Comparison of ENCODE assay signal across 11 cellular contexts in genomic region chr11:61359541-61359940, GRCh38. TPM values are rescaled to one million over a fixed set of nuclear protein-coding genes. Genes with fewer than 3 reads are reported as not detected.
DNase-seq lines count a peak whose midpoint lies in the region; ATAC-seq and TF ChIP-seq lines count a peak whose summit lies in the region.
"Had no signal": no experiment of that assay in that cellular context is flagged by ENCODE, and none has a peak within 500 bp of the region (broad histone marks: within the 10 kb centered on the region; RNA-seq: fewer than 3 reads in every experiment).

No MANE protein-coding gene starts in this region.

- TF ChIP-seq CTCF in CD14-positive monocyte (IDR thresholded peaks at IDR 0.05), result no peak
- no peak for TF ChIP-seq CTCF in HFFc6 (IDR thresholded peaks at IDR 0.05)
- TF ChIP-seq CTCF in VCaP (conservative IDR thresholded peaks at IDR 0.05), result no peak
- no peak for TF ChIP-seq CTCF in lower leg skin (IDR thresholded peaks at IDR 0.05)

- no peak for ATAC-seq in naive B cell (ENCODE audit: low read depth in 2 of 2)
- ATAC-seq in GM21576 (IDR thresholded peaks at IDR 0.05; ENCODE audit: unreplicated experiment), result no peak
- no peak for ATAC-seq in Right ventricle myocardium superior (ENCODE audit: poor library complexity)

- H3K36me3 Mint-ChIP-seq in CD14-positive monocyte (peaks cover 19 to 31% of the 10 kb centered on the region in 2 donors), HFFc6 (ENCODE audit: low read depth) (peaks cover 18% of the 10 kb centered on the region), naive B cell (peaks cover 0 to 5% of the 10 kb centered on the region in 2 donors)

- TF ChIP-seq POLR2A in lower leg skin (IDR thresholded peaks at IDR 0.05), result no peak

- H3K4me3 ChIP-seq in lower leg skin (ENCODE audit: low read depth, poor library complexity, severe bottlenecking), result no peak overlapping the region

- H3K4me3 Mint-ChIP-seq in CD14-positive monocyte (peak overlapping the region; percentile 7 to 47), HFFc6 (peak overlapping the region; percentile 42; the same call in 1 of the 2 replicates), naive B cell (peak overlapping the region; percentile 91 to 100 (median 96))

- intact Hi-C loops in CD14-positive monocyte (cut with micrococcal nuclease) (no loop called here), lower leg skin (cut with DNase I; ENCODE audit: low total_unique reads) (no loop called here), Right ventricle myocardium superior (cut with DNase I) (no loop called here)

- H3K27me3 Mint-ChIP-seq in CD14-positive monocyte (ENCODE audit: low read depth in 3 of 3) (peaks cover 0 to 2% (median 0%) of the 10 kb centered on the region in 3 donors), HFFc6 (ENCODE audit: insufficient read depth) (no peaks in the 10 kb centered on the region), naive B cell (no peaks in the 10 kb centered on the region)

- WGBS in lower leg skin, 2 donors, result 86% methylated on average over 7 of the region's 7 CpGs

- peak overlapping the region; percentile 96; the same call in 1 of the 2 replicates for H3K27ac ChIP-seq in VCaP

- DNase-seq in CD14-positive monocyte (ENCODE audit: low spot score), result no peak
- no peak for DNase-seq in HFFc6
- no peak for DNase-seq in naive B cell
- no peak for DNase-seq in lower leg skin (ENCODE audit: low spot score in 2 of 2)
- no peak for DNase-seq in Right ventricle myocardium superior
- no peak for DNase-seq in effector CD4-positive, alpha-beta T cell
- DNase-seq: activated CD8-positive, alpha-beta memory T cell treated with anti-CD3 and anti-CD28 coated beads, Interleukin-2, amount 50 U/mL, for 48 hours; NCI-H1930; stimulated activated CD8-positive, alpha-beta memory T cell treated with anti-CD3 and anti-CD28 coated beads, Interleukin-4, amount 100 ng/mL, for 48 hours had no signal

- peak overlapping the region; percentile 50 to 100 (median 77) for H3K27ac Mint-ChIP-seq in CD14-positive monocyte
- no peak overlapping the region for H3K27ac Mint-ChIP-seq in HFFc6
- H3K27ac Mint-ChIP-seq in naive B cell, result peak overlapping the region; percentile 95 to 99 (median 97)

- H3K9me3 Mint-ChIP-seq in CD14-positive monocyte (no peaks in the 10 kb centered on the region), HFFc6 (no peaks in the 10 kb centered on the region; the same call in 1 of the 2 replicates), naive B cell (no peaks in the 10 kb centered on the region)

- peaks cover 66% of the 10 kb centered on the region for H3K4me1 Mint-ChIP-seq in CD14-positive monocyte
- H3K4me1 Mint-ChIP-seq in HFFc6 (ENCODE audit: low read depth), result peaks cover 37% of the 10 kb centered on the region
- H3K4me1 Mint-ChIP-seq in naive B cell, result peaks cover 45 to 85% (median 68%) of the 10 kb centered on the region in 3 donors

RNA-seq across cellular contexts. Expression of gene CYB561A3, which starts 2.1 kb away (rescaled TPM):
- polyA plus RNA-seq in CD14-positive monocyte (100 to 1,000 TPM; 112 TPM), naive B cell (ENCODE audit: low read depth in 6 of 6) (1,000 to 10,000 TPM; 1,105 to 1,945 (median 1,251) TPM)
- total RNA-seq in HFFc6 (2021; fragmentation: NEBNext Ultra II Directional; extraction: Animal tissue kit (Norgen Biotek cat#: 25700)), result 10 to 100 TPM; 38.7 to 52.8 (median 46.7) TPM
- total RNA-seq in lower leg skin (100 to 1,000 TPM in 1 of 4 donors, 10 to 100 TPM in 3; 55.7 to 102 (median 76.8) TPM), Right ventricle myocardium superior (14.2 TPM)

RNA-seq across cellular contexts. Expression of gene TMEM138, which starts 2.6 kb away (rescaled TPM):
- 10 to 100 TPM; 34.5 to 50.7 TPM for polyA plus RNA-seq in CD14-positive monocyte
- 10 to 100 TPM; 49.0 to 63.1 (median 58.0) TPM for total RNA-seq in HFFc6 (2021; fragmentation: NEBNext Ultra II Directional; extraction: Animal tissue kit (Norgen Biotek cat#: 25700))
- polyA plus RNA-seq in naive B cell (ENCODE audit: low read depth in 6 of 6), result 10 to 100 TPM; 37.9 to 56.4 (median 41.9) TPM
- total RNA-seq in lower leg skin, result 10 to 100 TPM; 12.7 to 47.2 (median 18.1) TPM
- total RNA-seq in Right ventricle myocardium superior, result 17.7 TPM

RNA-seq across cellular contexts. Expression of gene TKFC, which starts 26.5 kb away (rescaled TPM):
- polyA plus RNA-seq in CD14-positive monocyte, result 10 to 100 TPM; 29.5 to 29.6 TPM
- total RNA-seq in HFFc6 (2021; fragmentation: NEBNext Ultra II Directional; extraction: Animal tissue kit (Norgen Biotek cat#: 25700)), result 10 to 100 TPM; 27.3 to 43.0 (median 31.8) TPM
- 10 to 100 TPM; 38.3 to 62.2 (median 46.4) TPM for polyA plus RNA-seq in naive B cell (ENCODE audit: low read depth in 6 of 6)
- total RNA-seq in lower leg skin, result 10 to 100 TPM; 26.6 to 37.3 (median 33.1) TPM
- total RNA-seq in Right ventricle myocardium superior, result 12.9 TPM

RNA-seq across cellular contexts. Expression of gene DDB1, which starts 26.6 kb away (rescaled TPM):
- polyA plus RNA-seq in CD14-positive monocyte (10 to 100 TPM; 86.6 to 97.2 TPM), naive B cell (ENCODE audit: low read depth in 6 of 6) (100 to 1,000 TPM; 103 to 177 (median 111) TPM)
- 100 to 1,000 TPM; 241 to 285 (median 267) TPM for total RNA-seq in HFFc6 (2021; fragmentation: NEBNext Ultra II Directional; extraction: Animal tissue kit (Norgen Biotek cat#: 25700))
- total RNA-seq in lower leg skin (100 to 1,000 TPM; 166 to 204 (median 185) TPM), Right ventricle myocardium superior (111 TPM)

RNA-seq across cellular contexts. Expression of gene TMEM216, which starts 32.8 kb away (rescaled TPM):
- polyA plus RNA-seq in CD14-positive monocyte (10 to 100 TPM; 30.1 to 31.2 TPM), naive B cell (ENCODE audit: low read depth in 6 of 6) (10 to 100 TPM; 36.4 to 76.6 (median 65.0) TPM)
- total RNA-seq in HFFc6 (2021; fragmentation: NEBNext Ultra II Directional; extraction: Animal tissue kit (Norgen Biotek cat#: 25700)), result 1 to 10 TPM; 5.9 to 9.5 (median 8.3) TPM
- total RNA-seq in lower leg skin (10 to 100 TPM in 3 of 4 donors, 1 to 10 TPM in 1; 7.8 to 15.9 (median 11.4) TPM), Right ventricle myocardium superior (3.7 TPM)

Comparison
In these comparisons a context has a peak if more than half of its experiments do, and no peak if none do; other contexts are left out.
1. H3K4me3 Mint-ChIP-seq: peak in every context shown above with its lines; median percentile 96 in naive B cell; 42 in HFFc6; 27 in CD14-positive monocyte.